Comparison of ENCODE assay signal across 8 cellular contexts in the genomic region with DNA sequence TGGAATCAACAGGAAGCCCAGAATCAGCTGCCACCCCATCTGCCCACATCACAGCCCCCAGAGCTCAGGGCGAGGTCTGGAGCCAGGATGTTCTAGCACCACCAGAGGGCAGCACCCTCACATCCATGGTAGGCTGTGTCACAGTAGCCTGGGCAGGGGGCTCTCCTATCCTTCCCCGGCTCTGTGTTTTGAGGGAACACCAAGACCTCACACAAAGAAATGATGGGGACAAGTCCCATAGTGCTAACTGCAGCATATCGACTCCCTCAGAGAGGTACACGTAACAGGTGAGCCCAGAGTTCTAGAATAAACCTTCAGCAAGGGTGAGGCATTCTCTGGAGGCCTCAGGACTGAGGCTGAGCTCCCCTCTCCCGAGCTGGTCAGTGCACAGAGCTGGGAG. TPM values are rescaled to one million over a fixed set of nuclear protein-coding genes. Genes with fewer than 3 reads are reported as not detected.
DNase-seq lines count a peak whose midpoint lies in the region; ATAC-seq and TF ChIP-seq lines count a peak whose summit lies in the region.

No MANE protein-coding gene starts in this region.

- ATAC-seq in effector memory CD8-positive, alpha-beta T cell (replicated peaks) = peak; percentile 16
- ATAC-seq in GM21515 (IDR thresholded peaks at IDR 0.05; ENCODE audit: unreplicated experiment) = no peak

- peaks cover 16% of the 10 kb centered on the region for H3K36me3 Mint-ChIP-seq in effector memory CD8-positive, alpha-beta T cell (ENCODE audit: insufficient read depth)

- CTCF ChIA-PET in AG04450 (lab: Charles Lee) = interaction anchor here (0.6 to 17.9 kb wide), 57 partner anchors 8 to 1376 kb away, joined by 3 to 1035 read pairs (median 4); partner anchors contain the start of genes LAMTOR5 and RBM15

- peak; percentile 92 for TF ChIP-seq CTCF in AG04450 (IDR thresholded peaks at IDR 0.05; ENCODE audit: low read depth, low read length)
- peak; percentile 87 for TF ChIP-seq CTCF in GM13976 (IDR thresholded peaks at IDR 0.05; ENCODE audit: borderline replicate concordance, control extremely low read depth, extremely low read depth, insufficient read depth, missing control alignments)

- peaks cover 17% of the 10 kb centered on the region for H3K27me3 ChIP-seq in AG04450 (ENCODE audit: control insufficient read depth, insufficient read depth, low read length)

- H3K27ac Mint-ChIP-seq in effector memory CD8-positive, alpha-beta T cell = peak overlapping the region in 1 of 2 donors; percentile 27

- peaks cover 23 to 30% of the 10 kb centered on the region in 2 donors for H3K4me1 Mint-ChIP-seq in effector memory CD8-positive, alpha-beta T cell (ENCODE audit: low read depth in 2 of 2)

- no peaks in the 10 kb centered on the region for H3K9me3 Mint-ChIP-seq in effector memory CD8-positive, alpha-beta T cell

- no peak for DNase-seq in AG04450 (ENCODE audit: low read depth, low spot score)
- DNase-seq in GM13976 (ENCODE audit: low spot score) = peak; percentile 80
- DNase-seq in NCI-H69 (lab: John Stamatoyannopoulos, UW) = peak; percentile 75
- peak; percentile 90 for DNase-seq in activated CD8-positive, alpha-beta memory T cell treated with anti-CD3 and anti-CD28 coated beads for 24 hours
- DNase-seq in effector memory CD8-positive, alpha-beta T cell = peak; percentile 70 to 74 (median 71)
- peak; percentile 64 for DNase-seq in mucosa of gallbladder (ENCODE audit: low spot score)
- DNase-seq in stimulated activated CD8-positive, alpha-beta memory T cell treated with anti-CD3 and anti-CD28 coated beads, Interleukin-7, amount 100 ng/mL, for 4 hours (ENCODE audit: low read depth in 2 of 2) = peak; percentile 58 to 67

- no peak overlapping the region for H3K4me3 Mint-ChIP-seq in effector memory CD8-positive, alpha-beta T cell

- H3K9me3 ChIP-seq in AG04450 (ENCODE audit: control insufficient read depth, insufficient read depth, low read length) = no peaks in the 10 kb centered on the region; the same call in 1 of the 2 replicates

- no peak overlapping the region for H3K4me3 ChIP-seq in AG04450 (ENCODE audit: low read depth, low read length)

- POLR2A ChIA-PET in AG04450 (lab: Yijun Ruan, JAX) = interaction anchor here (1.1 to 1.3 kb wide), 3 partner anchors 130 to 288 kb away, joined by 3 to 5 read pairs (median 4); partner anchors contain the start of gene RBM15

- H3K27me3 Mint-ChIP-seq in effector memory CD8-positive, alpha-beta T cell = no peaks in the 10 kb centered on the region

- in situ Hi-C loops in GM13976 (cut with MboI; ENCODE audit: low sequenced_read_pairs, unreplicated experiment) = loop anchor here (5.0 to 10.0 kb wide), 2 partner anchors 104 to 247 kb away; partner anchors contain the start of gene PROK1

- no peak overlapping the region for H3K27ac ChIP-seq in AG04450 (ENCODE audit: low read depth, low read length)

RNA-seq across cellular contexts. Expression of gene KCNC4, which starts 2.3 kb away (rescaled TPM):
- polyA plus RNA-seq in AG04450 (2011; rRNA removed) = 0.36 and 0.63 TPM in 2 replicates
- 0.48 and 0.74 TPM in 2 replicates for polyA minus RNA-seq in AG04450 (2011; rRNA and poly(A)+ RNA removed)
- total RNA-seq in mucosa of gallbladder = 25.5 TPM

RNA-seq across cellular contexts. Expression of gene SLC6A17, which starts 57.5 kb away (rescaled TPM):
- 0.02 and 0.05 TPM in 2 replicates for polyA plus RNA-seq in AG04450 (2011; rRNA removed)
- polyA minus RNA-seq in AG04450 (2011; rRNA and poly(A)+ RNA removed) = 0.17 and 0.23 TPM in 2 replicates
- 0.35 TPM for total RNA-seq in mucosa of gallbladder
